In the genomic region with DNA sequence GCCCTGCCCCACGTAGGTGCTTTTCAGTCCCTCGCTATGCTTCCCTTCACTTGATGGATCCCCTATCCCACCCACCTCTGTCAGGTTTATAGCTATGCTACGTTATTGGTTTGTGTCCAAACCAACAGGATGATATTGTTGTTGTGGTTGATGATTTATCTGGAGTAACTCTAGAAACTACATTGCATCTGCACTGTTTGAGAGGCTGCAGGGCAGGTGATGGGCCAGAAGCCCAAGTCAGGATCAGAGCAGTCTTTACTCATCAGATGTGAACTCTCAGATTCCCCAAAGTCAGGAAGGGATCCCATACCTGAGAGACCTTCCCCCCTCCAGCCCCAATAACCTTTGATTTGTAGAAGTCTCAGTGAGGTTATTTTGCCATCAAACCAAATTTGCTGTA, we compare ENCODE assay signal across 24 cellular contexts. TPM values are rescaled to one million over a fixed set of nuclear protein-coding genes. Genes with fewer than 3 reads are reported as not detected.
DNase-seq lines count a peak whose midpoint lies in the region; ATAC-seq, FAIRE-seq and TF ChIP-seq lines count a peak whose summit lies in the region.
"Had no signal": no experiment of that assay in that cellular context is flagged by ENCODE, and none has a peak within 500 bp of the region (broad histone marks: within the 10 kb centered on the region; RNA-seq: fewer than 3 reads in every experiment).

No MANE protein-coding gene starts in this region.

- H3K36me3 Mint-ChIP-seq in MCF 10A (ENCODE audit: insufficient read depth, unreplicated experiment), result no peaks in the 10 kb centered on the region

- no peak for TF ChIP-seq EP300 in neural cell (conservative IDR thresholded peaks at IDR 0.05; ENCODE audit: poor library complexity, severe bottlenecking)

- H3K9ac ChIP-seq in mammary epithelial cell (ENCODE audit: insufficient read depth, low read length), result no peak overlapping the region
- H3K9ac ChIP-seq in neural cell (ENCODE audit: low read length), result no peak overlapping the region
- H3K9ac ChIP-seq: BLaER1 had no signal

- H3K4me2 ChIP-seq in mammary epithelial cell (ENCODE audit: insufficient read depth, low read depth, low read length) (no peak overlapping the region), neural cell (ENCODE audit: low read length) (no peak overlapping the region)
- H3K4me2 ChIP-seq: BLaER1 had no signal

- CTCF ChIA-PET in mammary epithelial cell (lab: Charles Lee; ENCODE audit: low non-redundant PET) (no interaction called here), MCF 10A (lab: Yijun Ruan, JAX) (no interaction called here)

- no peak overlapping the region for H3K27ac Mint-ChIP-seq in MCF 10A (ENCODE audit: low read depth, unreplicated experiment)
- H3K27ac Mint-ChIP-seq: CD4-positive, alpha-beta memory T cell; CD4-positive, CD25-positive, alpha-beta regulatory T cell had no signal

- H3K27me3 ChIP-seq in mammary epithelial cell (ENCODE audit: insufficient read depth, low read length) (no peaks in the 10 kb centered on the region), neural cell (ENCODE audit: insufficient read depth, low read depth, low read length) (no peaks in the 10 kb centered on the region), pancreas (no peaks in the 10 kb centered on the region)
- H3K27me3 ChIP-seq: BE2C had no signal

- ATAC-seq in pancreas, result no peak
- ATAC-seq in GM18519 (IDR thresholded peaks at IDR 0.05; ENCODE audit: low FRiP score, unreplicated experiment), result no peak

- H3F3A ChIP-seq in neural cell (ENCODE audit: insufficient read depth, low read length, poor library complexity, severe bottlenecking), result no peaks in the 10 kb centered on the region

- H2AFZ ChIP-seq in mammary epithelial cell (ENCODE audit: low read depth, low read length), result no peak overlapping the region
- no peak overlapping the region for H2AFZ ChIP-seq in neural cell (ENCODE audit: low read depth, low read length)

- H3K4me1 ChIP-seq in mammary epithelial cell (ENCODE audit: insufficient read depth, low read length), result no peaks in the 10 kb centered on the region
- no peaks in the 10 kb centered on the region for H3K4me1 ChIP-seq in pancreas
- H3K4me1 ChIP-seq: BLaER1, Caco-2 had no signal

- no peaks in the 10 kb centered on the region for H3K9me3 ChIP-seq in mammary epithelial cell (replicated peaks; ENCODE audit: insufficient read depth, low read length)
- H3K9me3 ChIP-seq in neural cell (ENCODE audit: low read length), result no peaks in the 10 kb centered on the region
- no peaks in the 10 kb centered on the region for H3K9me3 ChIP-seq in pancreas
- H3K9me3 ChIP-seq: BE2C, BLaER1, Caco-2 had no signal

- H3K27ac ChIP-seq in mammary epithelial cell (ENCODE audit: insufficient read depth, low read depth, low read length) (no peak overlapping the region), neural cell (ENCODE audit: low read length) (peak overlapping the region; percentile 55), pancreas (no peak overlapping the region)
- H3K27ac ChIP-seq: 22Rv1, BLaER1 had no signal

- no peak for TF ChIP-seq RAD21 in neural cell (conservative IDR thresholded peaks at IDR 0.05)

- H3K27me3 Mint-ChIP-seq in MCF 10A (ENCODE audit: insufficient read depth, unreplicated experiment), result peaks cover 36% of the 10 kb centered on the region
- H3K27me3 Mint-ChIP-seq: CD4-positive, alpha-beta memory T cell; CD4-positive, CD25-positive, alpha-beta regulatory T cell had no signal

- H3K9me2 ChIP-seq in neural cell (ENCODE audit: insufficient read depth, low read length), result no peaks in the 10 kb centered on the region

- H3K79me2 ChIP-seq in mammary epithelial cell (ENCODE audit: insufficient read depth, low read length) (no peaks in the 10 kb centered on the region), neural cell (replicated peaks; ENCODE audit: insufficient read depth, low read length) (no peaks in the 10 kb centered on the region)

- dilution Hi-C loops in mammary epithelial cell (cut with HindIII; ENCODE audit: low sequenced_read_pairs), result no loop called here

- H3K36me3 ChIP-seq in mammary epithelial cell (ENCODE audit: insufficient read depth, low read length) (no peaks in the 10 kb centered on the region), neural cell (ENCODE audit: insufficient read depth, low read length) (no peaks in the 10 kb centered on the region), pancreas (no peaks in the 10 kb centered on the region)
- H3K36me3 ChIP-seq: BE2C, BLaER1 had no signal

- no peaks in the 10 kb centered on the region for H3K4me1 Mint-ChIP-seq in MCF 10A (ENCODE audit: insufficient read depth, unreplicated experiment)
- H3K4me1 Mint-ChIP-seq: CD14-positive monocyte; CD4-positive, alpha-beta memory T cell; CD4-positive, CD25-positive, alpha-beta regulatory T cell had no signal

- no peaks in the 10 kb centered on the region for H3K9me3 Mint-ChIP-seq in MCF 10A (ENCODE audit: unreplicated experiment)
- H3K9me3 Mint-ChIP-seq: CD4-positive, alpha-beta memory T cell; CD4-positive, CD25-positive, alpha-beta regulatory T cell had no signal

- no peak overlapping the region for H3K4me3 Mint-ChIP-seq in MCF 10A (ENCODE audit: unreplicated experiment)
- H3K4me3 Mint-ChIP-seq: CD14-positive monocyte; CD4-positive, alpha-beta memory T cell; CD4-positive, CD25-positive, alpha-beta regulatory T cell had no signal

- 68% methylated on average over 3 of the region's 3 CpGs for WGBS in mammary epithelial cell (ENCODE audit: low coverage, missing lambda C conversion rate)
- 58 to 96% methylated on average over 3 of the region's 3 CpGs for WGBS in pancreas, 2 donors

- H4K20me1 ChIP-seq in mammary epithelial cell (ENCODE audit: insufficient read depth, low read length) (no peaks in the 10 kb centered on the region), neural cell (ENCODE audit: insufficient read depth) (no peaks in the 10 kb centered on the region)

- in situ Hi-C loops in mammary epithelial cell (cut with MboI; ENCODE audit: low sequenced_read_pairs in 2 of 2), result no loop called here

- no peak overlapping the region for H3K4me3 ChIP-seq in mammary epithelial cell (replicated peaks in 1 of 3; ENCODE audit: insufficient read depth in 1 of 3, low read depth in 2 of 3, low read length in 3 of 3)
- peak overlapping the region; percentile 38 for H3K4me3 ChIP-seq in neural cell (ENCODE audit: low read length)
- no peak overlapping the region for H3K4me3 ChIP-seq in pancreas
- H3K4me3 ChIP-seq: BLaER1 had no signal

- POLR2A ChIA-PET in MCF 10A (lab: Yijun Ruan, JAX), result no interaction called here

- BruUV-seq in mammary epithelial cell (replicated peaks; lab: Mats Ljungman, UMichigan) (no TSS peak), MCF 10A (replicated peaks; lab: Mats Ljungman, UMichigan) (no TSS peak)

- TF ChIP-seq CTCF in mammary epithelial cell (conservative IDR thresholded peaks at IDR 0.05 in 1 of 2, IDR thresholded peaks at IDR 0.05 in 1 of 2; ENCODE audit: extremely low read depth in 1 of 2, insufficient read depth in 1 of 2, low read depth in 1 of 2, low read length in 2 of 2) (no peak), MCF 10A (IDR thresholded peaks at IDR 0.05; ENCODE audit: unreplicated experiment) (no peak), neural cell (IDR thresholded peaks at IDR 0.05; ENCODE audit: poor library complexity, severe bottlenecking) (no peak), pancreas (IDR thresholded peaks at IDR 0.05) (no peak)

- DNase-seq in mammary epithelial cell (peak; percentile 11), MCF 10A (ENCODE audit: unreplicated experiment) (no peak), GM18507 (ENCODE audit: extremely low spot score, insufficient read length, low read depth) (no peak), renal cortical epithelial cell (ENCODE audit: low read depth) (peak; percentile 19), pancreas (no peak)
- no peak for DNase-seq in activated CD8-positive, alpha-beta memory T cell treated with anti-CD3 and anti-CD28 coated beads, Interleukin-2, amount 50 U/mL, for 48 hours
- DNase-seq: ACHN; BE2C; C1 segment of cervical spinal cord; Caco-2; Calu3; CD4-positive, alpha-beta memory T cell; CD4-positive, CD25-positive, alpha-beta regulatory T cell; DMS79 treated with DMSO at 0.1 percent for 48 hours; GF-D8 had no signal

- intact Hi-C loops in mammary epithelial cell (cut with micrococcal nuclease), result no loop called here
- intact Hi-C loops in MCF 10A (cut with micrococcal nuclease), result no loop called here
- intact Hi-C loops in pancreas (cut with DNase I), result no loop called here

- peak; percentile 24 for FAIRE-seq in GM18507 (lab: Jason Lieb, UNC)
- FAIRE-seq in pancreas (lab: Jason Lieb, UNC), result no peak
- FAIRE-seq: D721Med, G401.6, GM12892 had no signal

TF ChIP-seq in neural cell, 6 proteins besides CTCF, POLR2A, EP300 and RAD21 (continues in another document):
- TF ChIP-seq SMC3 (conservative IDR thresholded peaks at IDR 0.05; ENCODE audit: poor library complexity), result no peak
- no peak for TF ChIP-seq EZH2 (IDR thresholded peaks at IDR 0.05; ENCODE audit: borderline replicate concordance, insufficient read depth, low read length, poor library complexity, severe bottlenecking)
- TF ChIP-seq REST (IDR thresholded peaks at IDR 0.05; ENCODE audit: borderline replicate concordance), result no peak

RNA-seq across cellular contexts. Expression of gene ARX, which starts 34.7 kb away (rescaled TPM):
- total RNA-seq in mammary epithelial cell, result not detected
- polyA plus RNA-seq in mammary epithelial cell, result not detected
- polyA minus RNA-seq in mammary epithelial cell, result not detected
- total RNA-seq in MCF 10A (2022), result 0.10 TPM in 1 of 2 replicates, not detected in the other
- polyA plus RNA-seq in neural cell, result 39.2 and 42.8 TPM in 2 replicates
- polyA minus RNA-seq in neural cell, result 39.8 and 49.2 TPM in 2 replicates
- total RNA-seq in renal cortical epithelial cell, result not detected in 2 replicates
- total RNA-seq in pancreas, result 1 to 10 TPM in 2 of 6 donors, under 1 TPM in 4; 0.32 to 2.7 (median 0.82) TPM
- 1 to 10 TPM; 2.1 to 9.6 TPM for polyA plus RNA-seq in pancreas
- total RNA-seq: Calu3; CD4-positive, alpha-beta memory T cell; CD4-positive, CD25-positive, alpha-beta regulatory T cell had no signal
- polyA plus RNA-seq: AG04450; CD14-positive monocyte; CD4-positive, alpha-beta memory T cell; CD4-positive, CD25-positive, alpha-beta regulatory T cell had no signal

Comparison
In these comparisons a context has a peak if more than half of its experiments do, and no peak if none do; other contexts are left out.
1. DNase-seq: peak in mammary epithelial cell (single experiment) and renal cortical epithelial cell (single experiment); none in MCF 10A (single experiment), GM18507 (single experiment), pancreas (0 of 6) and activated CD8-positive, alpha-beta memory T cell treated with anti-CD3 and anti-CD28 coated beads, Interleukin-2, amount 50 U/mL, for 48 hours (single experiment).